7 cellular contexts compared by ENCODE assay signal in genomic region chr1:8025671-8026144, GRCh38. TPM values are rescaled to one million over a fixed set of nuclear protein-coding genes. Genes with fewer than 3 reads are reported as not detected.
A peak's percentile ranks its signal among the peaks of the same experiment; 100 is the strongest.
DNase-seq lines count a peak whose midpoint lies in the region; ATAC-seq, FAIRE-seq and TF ChIP-seq lines count a peak whose summit lies in the region.

No MANE protein-coding gene starts in this region.

- DNase-seq in astrocyte (ENCODE audit: low read depth) (no peak), tibial artery (no peak), NCI-H748 (lab: John Stamatoyannopoulos, UW; ENCODE audit: unreplicated experiment) (no peak), NCI-H82 treated with DMSO at 0.1 percent for 48 hours (lab: John Stamatoyannopoulos, UW; ENCODE audit: unreplicated experiment) (no peak)

- H3K4me3 ChIP-seq in astrocyte (ENCODE audit: insufficient read depth, low read depth, low read length) = peak overlapping the region; percentile 98
- peak overlapping the region; percentile 86 to 96 (median 93) for H3K4me3 ChIP-seq in liver (ENCODE audit: low read depth in 1 of 3, low read length in 3 of 3)
- H3K4me3 ChIP-seq in tibial artery = peak overlapping the region; percentile 90 to 91

- TF ChIP-seq RAD21 in liver (IDR thresholded peaks at IDR 0.05) = no peak

- no peaks in the 10 kb centered on the region for H3K27me3 Mint-ChIP-seq in astrocyte (ENCODE audit: low read depth, unreplicated experiment)

- H3K79me2 ChIP-seq in astrocyte (ENCODE audit: insufficient read depth, low read length) = peaks cover 63% of the 10 kb centered on the region

- H3K9ac ChIP-seq in astrocyte (ENCODE audit: low read length) (peak overlapping the region; percentile 95), liver (ENCODE audit: low read depth in 1 of 2, low read length in 2 of 2) (peak overlapping the region; percentile 93 to 99)

- H3K4me3 Mint-ChIP-seq in astrocyte (ENCODE audit: unreplicated experiment) = peak overlapping the region; percentile 96

- peak; percentile 16 for ATAC-seq in GM19035 (IDR thresholded peaks at IDR 0.05; ENCODE audit: unreplicated experiment)
- peak; percentile 25 for ATAC-seq in HG02885 (IDR thresholded peaks at IDR 0.05; ENCODE audit: poor library complexity, unreplicated experiment)

- H3K36me3 ChIP-seq in astrocyte (ENCODE audit: insufficient read depth, low read length) (no peaks in the 10 kb centered on the region), liver (ENCODE audit: control insufficient read depth in 4 of 4, insufficient read depth in 3 of 4, low read depth in 1 of 4, low read length in 3 of 4) (peaks cover 0 to 19% (median 9%) of the 10 kb centered on the region in 4 donors), tibial artery (peaks cover 0 to 8% (median 0%) of the 10 kb centered on the region in 3 donors)

- H3K27ac Mint-ChIP-seq in astrocyte (ENCODE audit: unreplicated experiment) = peak overlapping the region; percentile 98

- peak overlapping the region; percentile 68 for H3K27ac ChIP-seq in astrocyte (ENCODE audit: low read depth, low read length)
- peak overlapping the region; percentile 84 to 91 for H3K27ac ChIP-seq in liver (ENCODE audit: low read depth in 1 of 2, low read length in 2 of 2)
- peak overlapping the region; percentile 96 to 98 for H3K27ac ChIP-seq in tibial artery

- no peaks in the 10 kb centered on the region for H3K9me3 ChIP-seq in astrocyte (ENCODE audit: insufficient read depth, low read depth, low read length)
- H3K9me3 ChIP-seq in liver (ENCODE audit: control insufficient read depth in 4 of 4, low read length in 3 of 4) = no peaks in the 10 kb centered on the region
- H3K9me3 ChIP-seq in tibial artery = no peaks in the 10 kb centered on the region

- no peaks in the 10 kb centered on the region for H3K9me3 Mint-ChIP-seq in astrocyte (ENCODE audit: unreplicated experiment)

- peaks cover 48% of the 10 kb centered on the region for H3K4me1 Mint-ChIP-seq in astrocyte (ENCODE audit: low read depth, unreplicated experiment)

- peak overlapping the region; percentile 83 for H3K4me2 ChIP-seq in astrocyte (ENCODE audit: low read length)

- peaks cover 4% of the 10 kb centered on the region for H3K36me3 Mint-ChIP-seq in astrocyte (ENCODE audit: low read depth, unreplicated experiment)

- H3K27me3 ChIP-seq in astrocyte (ENCODE audit: insufficient read depth, low read length) (no peaks in the 10 kb centered on the region), liver (ENCODE audit: control insufficient read depth in 4 of 4, insufficient read depth in 4 of 4, low read length in 3 of 4) (no peaks in the 10 kb centered on the region), tibial artery (no peaks in the 10 kb centered on the region)

- H2AFZ ChIP-seq in astrocyte (ENCODE audit: low read depth, low read length) = no peak overlapping the region

- no peak for FAIRE-seq in astrocyte (lab: Jason Lieb, UNC)

- TF ChIP-seq CTCF in astrocyte (IDR thresholded peaks at IDR 0.05; ENCODE audit: insufficient read depth, low read depth, low read length) = no peak
- no peak for TF ChIP-seq CTCF in liver (IDR thresholded peaks at IDR 0.05; ENCODE audit: low read depth, low read length, missing input control)
- no peak for TF ChIP-seq CTCF in tibial artery (IDR thresholded peaks at IDR 0.05)

- under 1% methylated on average over 69 of the region's 69 CpGs for WGBS in liver

- peaks cover 47% of the 10 kb centered on the region for H4K20me1 ChIP-seq in astrocyte (ENCODE audit: insufficient read depth, low read length)

- intact Hi-C loops in tibial artery (cut with DNase I; ENCODE audit: low total_unique reads) = no loop called here

- peaks cover 58% of the 10 kb centered on the region for H3K4me1 ChIP-seq in astrocyte (ENCODE audit: insufficient read depth, low read length)
- peaks cover 4 to 28% (median 13%) of the 10 kb centered on the region in 4 donors for H3K4me1 ChIP-seq in liver (ENCODE audit: control insufficient read depth in 4 of 4, insufficient read depth in 4 of 4, low read length in 3 of 4)
- peaks cover 0 to 49% (median 25%) of the 10 kb centered on the region in 4 donors for H3K4me1 ChIP-seq in tibial artery

TF ChIP-seq in liver, 16 proteins besides CTCF, POLR2A, EP300 and RAD21:
- TF ChIP-seq SP1 (IDR thresholded peaks at IDR 0.05) = no peak
- peak; percentile 5 for TF ChIP-seq REST (IDR thresholded peaks at IDR 0.05)
TF ChIP-seq in liver: peak in this region for 1.

RNA-seq across cellular contexts. Expression of gene ERRFI1, which starts 0.4 kb away (rescaled TPM):
- total RNA-seq in astrocyte (81.5 and 119 TPM in 2 replicates), liver (100 to 1,000 TPM in 1 of 2 donors, 10 to 100 TPM in 1; 60.7 to 424 TPM)
- polyA plus RNA-seq in liver = 100 to 1,000 TPM in 1 of 2 donors, 10 to 100 TPM in 1; 68.6 to 142 TPM
